8 cellular contexts compared by ENCODE assay signal in genomic region chr16:31868701-31869167, GRCh38. TPM values are rescaled to one million over a fixed set of nuclear protein-coding genes. Genes with fewer than 3 reads are reported as not detected.
DNase-seq lines count a peak whose midpoint lies in the region; ATAC-seq, FAIRE-seq and TF ChIP-seq lines count a peak whose summit lies in the region.

No MANE protein-coding gene starts in this region.

- H3K36me3 ChIP-seq in WERI-Rb-1 (peaks cover 1% of the 10 kb centered on the region), breast epithelium (no peaks in the 10 kb centered on the region), kidney (ENCODE audit: control insufficient read depth in 1 of 2, insufficient read depth in 2 of 2, low read length in 2 of 2) (no peaks in the 10 kb centered on the region)

- DNase-seq in EL (peak; percentile 73), NCI-H2171 (lab: John Stamatoyannopoulos, UW) (peak; percentile 36), WERI-Rb-1 (peak; percentile 73), breast epithelium (ENCODE audit: low spot score in 2 of 2) (peak; percentile 69 to 75), kidney (peak; percentile 81), 8988T (no peak)
- DNase-seq in stimulated activated CD4-positive, alpha-beta T cell treated with anti-CD3 and anti-CD28 coated beads, Interleukin-15, amount 100 ng/mL, for 24 hours: peak; percentile 86

- no peaks in the 10 kb centered on the region for H3K4me1 ChIP-seq in breast epithelium
- H3K4me1 ChIP-seq in kidney (ENCODE audit: control insufficient read depth in 1 of 2, insufficient read depth in 1 of 2, low read depth in 1 of 2, low read length in 2 of 2): peaks cover 0 to 6% of the 10 kb centered on the region in 2 donors

- no peak for TF ChIP-seq POLR2A in breast epithelium (IDR thresholded peaks at IDR 0.05)

- H3K27ac ChIP-seq in WERI-Rb-1: no peak overlapping the region
- H3K27ac ChIP-seq in breast epithelium: no peak overlapping the region
- H3K27ac ChIP-seq in kidney (ENCODE audit: low read depth in 2 of 2, low read length in 2 of 2): no peak overlapping the region

- peak; percentile 68 for FAIRE-seq in kidney (lab: Jason Lieb, UNC)

- ATAC-seq in HG02610 (IDR thresholded peaks at IDR 0.05; ENCODE audit: unreplicated experiment): peak; percentile 32

- H3K9me3 ChIP-seq in WERI-Rb-1 (ENCODE audit: severe bottlenecking) (no peaks in the 10 kb centered on the region), breast epithelium (no peaks in the 10 kb centered on the region), kidney (ENCODE audit: control insufficient read depth in 1 of 2, low read length in 2 of 2) (no peaks in the 10 kb centered on the region)

- TF ChIP-seq CTCF in WERI-Rb-1 (IDR thresholded peaks at IDR 0.05; ENCODE audit: low read depth, low read length) (0 out of 2 replicates have a peak, but pooled peaks have one; percentile 36), breast epithelium (IDR thresholded peaks at IDR 0.05) (peak; percentile 58 to 77 (median 73)), kidney (IDR thresholded peaks at IDR 0.05; ENCODE audit: borderline replicate concordance, extremely low read depth, insufficient read depth) (peak; percentile 82)

- no peak overlapping the region for H3K4me3 ChIP-seq in WERI-Rb-1 (ENCODE audit: low read depth, low read length)
- peak overlapping the region in 1 of 3 donors; percentile 30 for H3K4me3 ChIP-seq in breast epithelium
- peak overlapping the region in 1 of 2 donors; percentile 19 for H3K4me3 ChIP-seq in kidney (ENCODE audit: low read length in 2 of 2)

- intact Hi-C loops in breast epithelium (cut with DNase I; ENCODE audit: low total_unique reads): no loop called here
- intact Hi-C loops in kidney (cut with DNase I): no loop called here

- H3K27me3 ChIP-seq in WERI-Rb-1 (ENCODE audit: insufficient read depth, low read depth, severe bottlenecking) (peaks cover 24% of the 10 kb centered on the region), breast epithelium (no peaks in the 10 kb centered on the region)

- H3K9ac ChIP-seq in kidney (ENCODE audit: low read length in 2 of 2): no peak overlapping the region

RNA-seq across cellular contexts. Expression of gene ZNF267, which starts 4.9 kb away (rescaled TPM):
- total RNA-seq in breast epithelium (10 to 100 TPM; 12.8 to 24.9 (median 13.8) TPM), kidney (18.3 TPM)
- 4.0 TPM for polyA plus RNA-seq in kidney (ENCODE audit: insufficient read depth, low read depth, low replicate concordance)
